ENCODE assay signal across 12 cellular contexts in genomic region chr4:2266181-2266580, GRCh38. TPM values are rescaled to one million over a fixed set of nuclear protein-coding genes. Genes with fewer than 3 reads are reported as not detected.
DNase-seq lines count a peak whose midpoint lies in the region; FAIRE-seq and TF ChIP-seq lines count a peak whose summit lies in the region.
"Had no signal": no experiment of that assay in that cellular context is flagged by ENCODE, and none has a peak within 500 bp of the region (broad histone marks: within the 10 kb centered on the region; RNA-seq: fewer than 3 reads in every experiment).

No MANE protein-coding gene starts in this region.

- H2BK15ac ChIP-seq in mesenchymal stem cell (ENCODE audit: low read depth, poor library complexity, severe bottlenecking): peak overlapping the region; percentile 6

- H3K14ac ChIP-seq in mesenchymal stem cell (ENCODE audit: low read length in 2 of 2): no peak overlapping the region

- peaks cover 14% of the 10 kb centered on the region for H3K27me3 ChIP-seq in NT2/D1 (ENCODE audit: insufficient read depth, insufficient read length)
- H3K27me3 ChIP-seq in esophagus muscularis mucosa: no peaks in the 10 kb centered on the region
- H3K27me3 ChIP-seq in mesenchymal stem cell (ENCODE audit: control insufficient read depth in 1 of 2, insufficient read depth in 1 of 2, low read length in 2 of 2): no peaks in the 10 kb centered on the region
- no peaks in the 10 kb centered on the region for H3K27me3 ChIP-seq in testis

- no peak overlapping the region for H2AK5ac ChIP-seq in mesenchymal stem cell (ENCODE audit: low read length, severe bottlenecking)

- peak overlapping the region in 1 of 2 experiments; percentile 7 for H3K18ac ChIP-seq in mesenchymal stem cell (ENCODE audit: low read depth in 1 of 2, low read length in 2 of 2)

- no peak for TF ChIP-seq CTCF in esophagus muscularis mucosa (IDR thresholded peaks at IDR 0.05)
- TF ChIP-seq CTCF in testis (IDR thresholded peaks at IDR 0.05): no peak

- H3K9me3 ChIP-seq in NT2/D1 (ENCODE audit: insufficient read depth, low read length) (no peaks in the 10 kb centered on the region), esophagus muscularis mucosa (no peaks in the 10 kb centered on the region), mesenchymal stem cell (ENCODE audit: control insufficient read depth, low read length) (no peaks in the 10 kb centered on the region), testis (no peaks in the 10 kb centered on the region)

- peak overlapping the region; percentile 57 for H3K9ac ChIP-seq in NT2/D1 (ENCODE audit: insufficient read length, low read depth)
- peak overlapping the region; percentile 58 for H3K9ac ChIP-seq in mesenchymal stem cell (ENCODE audit: low read length)

- no peak overlapping the region for H4K8ac ChIP-seq in mesenchymal stem cell (ENCODE audit: low read length)

- no peak for TF ChIP-seq EP300 in esophagus muscularis mucosa (IDR thresholded peaks at IDR 0.05)

- no peak overlapping the region for H2AFZ ChIP-seq in mesenchymal stem cell (ENCODE audit: low read depth, low read length)

- TF ChIP-seq POLR2A in esophagus muscularis mucosa (IDR thresholded peaks at IDR 0.05; ENCODE audit: low read depth) (no peak), testis (IDR thresholded peaks at IDR 0.05) (no peak), GM12891 (IDR thresholded peaks at IDR 0.05; ENCODE audit: low read depth, low read length) (no peak)

- no peak overlapping the region for H2BK12ac ChIP-seq in mesenchymal stem cell (ENCODE audit: low read length in 2 of 2)

- peaks cover 52% of the 10 kb centered on the region for H3K4me1 ChIP-seq in NT2/D1 (ENCODE audit: insufficient read depth, insufficient read length)
- peaks cover 32 to 52% (median 41%) of the 10 kb centered on the region in 4 donors for H3K4me1 ChIP-seq in esophagus muscularis mucosa
- peaks cover 33% of the 10 kb centered on the region for H3K4me1 ChIP-seq in mesenchymal stem cell (ENCODE audit: control insufficient read depth, insufficient read depth, low read depth, low read length)
- H3K4me1 ChIP-seq in testis: peaks cover 9% of the 10 kb centered on the region

- no peak overlapping the region for H2BK5ac ChIP-seq in mesenchymal stem cell (ENCODE audit: low read depth, low read length, poor library complexity, severe bottlenecking)

- H2BK120ac ChIP-seq in mesenchymal stem cell (ENCODE audit: low read depth, low read length): no peak overlapping the region

- H3K4me2 ChIP-seq in mesenchymal stem cell (ENCODE audit: low read length, poor library complexity, severe bottlenecking): no peak overlapping the region

- H3K4me3 ChIP-seq in NT2/D1 (ENCODE audit: insufficient read length, low read depth): no peak overlapping the region
- peak overlapping the region in 1 of 4 donors; percentile 10 for H3K4me3 ChIP-seq in esophagus muscularis mucosa
- no peak overlapping the region for H3K4me3 ChIP-seq in mesenchymal stem cell (ENCODE audit: insufficient read depth in 1 of 2, low read depth in 1 of 2, low read length in 2 of 2)
- H3K4me3 ChIP-seq in testis: no peak overlapping the region
- H3K4me3 ChIP-seq: SK-N-MC had no signal

- H3K4ac ChIP-seq in mesenchymal stem cell (ENCODE audit: low read depth in 1 of 2, low read length in 2 of 2): no peak overlapping the region

- no peak overlapping the region for H4K91ac ChIP-seq in mesenchymal stem cell (ENCODE audit: low read length)

- no peak for FAIRE-seq in GM12891 (lab: Jason Lieb, UNC)

- no peak overlapping the region for H3K23ac ChIP-seq in mesenchymal stem cell (ENCODE audit: low read length in 2 of 2)

- WGBS in esophagus muscularis mucosa: 21% methylated on average over 8 of the region's 8 CpGs
- WGBS in mesenchymal stem cell: 60% methylated on average over 4 of the region's 8 CpGs
- 10 to 24% methylated on average over 6 to 8 of the region's 8 CpGs for WGBS in testis, 2 donors

- H3K27ac ChIP-seq in esophagus muscularis mucosa (replicated peaks in 1 of 4) (peak overlapping the region; percentile 50 to 79 (median 61)), mesenchymal stem cell (ENCODE audit: low read length, poor library complexity, severe bottlenecking) (no peak overlapping the region), testis (no peak overlapping the region)
- H3K27ac ChIP-seq: SK-N-MC had no signal

- H3K79me1 ChIP-seq in mesenchymal stem cell (replicated peaks; ENCODE audit: low read length, poor library complexity, severe bottlenecking): peaks cover 2% of the 10 kb centered on the region

- DNase-seq in NT2/D1 (ENCODE audit: low read depth, low spot score) (no peak), esophagus muscularis mucosa (ENCODE audit: extremely low spot score) (no peak), mesenchymal stem cell (no peak), testis (peak; percentile 71), GM12891 (ENCODE audit: insufficient read length, low spot score) (no peak), retina (no peak)
- no peak for DNase-seq in NK-92 treated with Interleukin-12 subunit alpha and Interleukin-12 subunit beta, amount 100 ng/mL, for 24 hours (lab: John Stamatoyannopoulos, UW)
- DNase-seq in activated CD4-positive, alpha-beta T cell treated with anti-CD3 and anti-CD28 coated beads, Interleukin-2, amount 50 U/mL, for 4 hours: no peak
- DNase-seq: activated CD4-positive, alpha-beta T cell treated with anti-CD3 and anti-CD28 coated beads, Interleukin-2, amount 50 U/mL, for 48 hours; activated naive CD8-positive, alpha-beta T cell treated with anti-CD3 and anti-CD28 coated beads, Interleukin-2, amount 50 U/mL, for 24 hours; NCI-H2227 treated with DMSO at 0.1 percent for 48 hours had no signal

- no peaks in the 10 kb centered on the region for H3K36me3 ChIP-seq in NT2/D1 (ENCODE audit: insufficient read depth, insufficient read length, low read length)
- peaks cover 0 to 12% (median 10%) of the 10 kb centered on the region in 4 donors for H3K36me3 ChIP-seq in esophagus muscularis mucosa
- peaks cover 0 to 39% of the 10 kb centered on the region in 2 experiments for H3K36me3 ChIP-seq in mesenchymal stem cell (ENCODE audit: control insufficient read depth in 1 of 2, insufficient read depth in 2 of 2, low read depth in 1 of 2, low read length in 2 of 2)
- H3K36me3 ChIP-seq in testis (ENCODE audit: low read depth, missing control alignments): no peaks in the 10 kb centered on the region

- intact Hi-C loops in esophagus muscularis mucosa (cut with DNase I): no loop called here
- intact Hi-C loops in testis (cut with DNase I; ENCODE audit: low total_unique reads): no loop called here

TF ChIP-seq in GM12891, 5 proteins besides CTCF, POLR2A, EP300 and RAD21:
- no peak for TF ChIP-seq POLR2AphosphoS5 (IDR thresholded peaks at IDR 0.05; ENCODE audit: low read depth, low read length)
- TF ChIP-seq SPI1 (IDR thresholded peaks at IDR 0.05; ENCODE audit: low read depth, low read length): no peak
- no peak for TF ChIP-seq PAX5 (IDR thresholded peaks at IDR 0.05; ENCODE audit: insufficient read depth, low read length, severe bottlenecking)
- TF ChIP-seq POU2F2 (IDR thresholded peaks at IDR 0.05; ENCODE audit: low read depth, low read length): no peak
- no peak for TF ChIP-seq TAF1 (IDR thresholded peaks at IDR 0.05; ENCODE audit: low read depth, low read length)

RNA-seq across cellular contexts. Expression of gene MXD4, which starts 4.3 kb away (rescaled TPM):
- total RNA-seq in esophagus muscularis mucosa (10 to 100 TPM; 38.8 to 86.4 (median 59.2) TPM), testis (10 to 100 TPM; 73.8 to 76.4 TPM)
- polyA plus RNA-seq in mesenchymal stem cell (2013, experiment 1 of 2): 61.3 TPM
- polyA plus RNA-seq in mesenchymal stem cell (2013, experiment 2 of 2): 61.0 TPM
- polyA plus RNA-seq in testis (ENCODE audit: insufficient read depth, low read depth, low replicate concordance): 51.6 TPM
- polyA plus RNA-seq in GM12891 (2012; ENCODE audit: low read depth, missing spikeins): 14.1 TPM

RNA-seq across cellular contexts. Expression of gene HAUS3, which starts 24.3 kb away (rescaled TPM):
- 10 to 100 TPM in 3 of 4 donors, 1 to 10 TPM in 1; 9.9 to 14.1 (median 11.3) TPM for total RNA-seq in esophagus muscularis mucosa
- 7.1 TPM for polyA plus RNA-seq in mesenchymal stem cell (2013, experiment 1 of 2)
- polyA plus RNA-seq in mesenchymal stem cell (2013, experiment 2 of 2): 7.2 TPM
- 10 to 100 TPM; 40.1 to 44.0 TPM for total RNA-seq in testis
- polyA plus RNA-seq in testis (ENCODE audit: insufficient read depth, low read depth, low replicate concordance): 13.8 TPM
- polyA plus RNA-seq in GM12891 (2012; ENCODE audit: low read depth, missing spikeins): 10.4 TPM

RNA-seq across cellular contexts. Expression of gene POLN, which starts 24.3 kb away (rescaled TPM):
- 1 to 10 TPM; 1.2 to 3.3 (median 2.7) TPM for total RNA-seq in esophagus muscularis mucosa
- polyA plus RNA-seq in mesenchymal stem cell (2013, experiment 1 of 2): 1.0 TPM
- polyA plus RNA-seq in mesenchymal stem cell (2013, experiment 2 of 2): 1.1 TPM
- 10 to 100 TPM; 22.9 to 23.7 TPM for total RNA-seq in testis
- 12.2 TPM for polyA plus RNA-seq in testis (ENCODE audit: insufficient read depth, low read depth, low replicate concordance)
- 0.40 TPM for polyA plus RNA-seq in GM12891 (2012; ENCODE audit: low read depth, missing spikeins)

Comparison
In these comparisons a context has a peak if more than half of its experiments do, and no peak if none do; other contexts are left out.
1. H3K27ac ChIP-seq: peak in esophagus muscularis mucosa (4 of 4); none in mesenchymal stem cell (single experiment) and testis (0 of 2).
2. RNA of gene POLN, which starts 24.3 kb away (total RNA-seq): 22.9 to 23.7 TPM in testis; 1.2 to 3.3 TPM in esophagus muscularis mucosa; every median in the first group is over 4 times any median in the second.